Comparison of ENCODE assay signal across 15 cellular contexts in genomic region chr11:133326849-133327248, GRCh38.
DNase-seq lines count a peak whose midpoint lies in the region; ATAC-seq, FAIRE-seq and TF ChIP-seq lines count a peak whose summit lies in the region.
"Had no signal": no experiment of that assay in that cellular context is flagged by ENCODE, and none has a peak within 500 bp of the region (broad histone marks: within the 10 kb centered on the region; RNA-seq: fewer than 3 reads in every experiment).

No MANE protein-coding gene starts in this region.

- in situ Hi-C loops in IMR-90 (cut with MboI; ENCODE audit: low sequenced_read_pairs): no loop called here

- H2BK20ac ChIP-seq in IMR-90 (ENCODE audit: low read depth, low read length): no peak overlapping the region

- no peak overlapping the region for H3K4me3 Mint-ChIP-seq in natural killer cell treated with Interleukin-12 subunit alpha and Interleukin-12 subunit beta and Interleukin-15 and Interleukin-18, amount 100 ng/mL, for 72 hours
- no peak overlapping the region for H3K4me3 Mint-ChIP-seq in activated CD8-positive, alpha-beta memory T cell treated with anti-CD3 and anti-CD28 coated beads, Interleukin-2, amount 10 ng/mL, durations not matched to agents 7 days and 5 days
- H3K4me3 Mint-ChIP-seq: CD4-positive, alpha-beta memory T cell had no signal

- BruUV-seq in IMR-90 (replicated peaks; lab: Mats Ljungman, UMichigan): no TSS peak

- no peaks in the 10 kb centered on the region for H3K36me3 ChIP-seq in IMR-90 (ENCODE audit: control insufficient read depth, insufficient read depth, low read length)
- H3K36me3 ChIP-seq: BE2C had no signal

- H2AFZ ChIP-seq in IMR-90 (replicated peaks; ENCODE audit: low read length, poor library complexity): no peak overlapping the region

- no peak overlapping the region for H2BK120ac ChIP-seq in IMR-90 (ENCODE audit: low read depth, low read length)

- no peak overlapping the region for H2AK5ac ChIP-seq in IMR-90 (ENCODE audit: low read depth, low read length)

- H3K4me1 Mint-ChIP-seq in natural killer cell treated with Interleukin-12 subunit alpha and Interleukin-12 subunit beta and Interleukin-15 and Interleukin-18, amount 100 ng/mL, for 72 hours (ENCODE audit: low read depth in 2 of 2): peaks cover 0 to 5% of the 10 kb centered on the region in 2 donors
- no peaks in the 10 kb centered on the region for H3K4me1 Mint-ChIP-seq in activated CD8-positive, alpha-beta memory T cell treated with anti-CD3 and anti-CD28 coated beads, Interleukin-2, amount 10 ng/mL, durations not matched to agents 7 days and 5 days
- H3K4me1 Mint-ChIP-seq: CD4-positive, alpha-beta memory T cell had no signal

- H2AK9ac ChIP-seq in IMR-90 (replicated peaks; ENCODE audit: low read depth, low read length, poor library complexity): no peak overlapping the region

- H2BK15ac ChIP-seq in IMR-90 (ENCODE audit: low read depth, low read length): no peak overlapping the region

- WGBS in IMR-90 (ENCODE audit: extremely low coverage in 2 of 2, insufficient read length in 1 of 2), 2 experiments: 61% methylated on average over 6 of the region's 7 CpGs; no CpG with 5 or more reads in 1 of the 2 experiments

- FAIRE-seq in GM12892 (lab: Jason Lieb, UNC) (peak; percentile 30), urothelium cell line (lab: Jason Lieb, UNC) (peak; percentile 5), GM12891 (lab: Jason Lieb, UNC) (no peak)
- FAIRE-seq: A204.1, GM12878, GM19239 had no signal

- peak overlapping the region; percentile 72 for H2BK5ac ChIP-seq in IMR-90 (ENCODE audit: low read depth, low read length, poor library complexity, severe bottlenecking)

- H3K9ac ChIP-seq in IMR-90 (ENCODE audit: low read depth, low read length): no peak overlapping the region

- no peaks in the 10 kb centered on the region for H3K4me1 ChIP-seq in IMR-90 (ENCODE audit: control insufficient read depth, insufficient read depth, low read length)
- H3K4me1 ChIP-seq: BE2C had no signal

- H3K4ac ChIP-seq in IMR-90 (ENCODE audit: low read depth, low read length): no peak overlapping the region

- H3K4me2 ChIP-seq in IMR-90 (ENCODE audit: low read depth, low read length): no peak overlapping the region

- dilution Hi-C loops in IMR-90 (cut with HindIII; ENCODE audit: low sequenced_read_pairs, unreplicated experiment): no loop called here

- DNase-seq in GM12892 (ENCODE audit: insufficient read length): no peak
- no peak for DNase-seq in IMR-90
- no peak for DNase-seq in natural killer cell treated with Interleukin-12 subunit alpha and Interleukin-12 subunit beta and Interleukin-15 and Interleukin-18, amount 100 ng/mL, for 72 hours (ENCODE audit: low spot score)
- DNase-seq in urothelium cell line (ENCODE audit: low spot score): no peak
- no peak for DNase-seq in activated CD8-positive, alpha-beta memory T cell treated with anti-CD3 and anti-CD28 coated beads, Interleukin-2, amount 10 ng/mL, durations not matched to agents 7 days and 5 days
- no peak for DNase-seq in GM12891 (ENCODE audit: insufficient read length, low spot score)
- DNase-seq: BE2C; CD4-positive, alpha-beta memory T cell; DMS79 had no signal

- no peaks in the 10 kb centered on the region for H3K9me3 Mint-ChIP-seq in natural killer cell treated with Interleukin-12 subunit alpha and Interleukin-12 subunit beta and Interleukin-15 and Interleukin-18, amount 100 ng/mL, for 72 hours
- H3K9me3 Mint-ChIP-seq in activated CD8-positive, alpha-beta memory T cell treated with anti-CD3 and anti-CD28 coated beads, Interleukin-2, amount 10 ng/mL, durations not matched to agents 7 days and 5 days (ENCODE audit: low read depth): no peaks in the 10 kb centered on the region

- no peak overlapping the region for H3K56ac ChIP-seq in IMR-90 (ENCODE audit: extremely low read depth, insufficient read depth, low read length)

- H4K20me1 ChIP-seq in IMR-90 (ENCODE audit: insufficient read depth, low read length): no peaks in the 10 kb centered on the region

- no peak overlapping the region for H3K27ac ChIP-seq in IMR-90 (ENCODE audit: insufficient read depth, low read length)
- H3K27ac ChIP-seq: C4-2B had no signal

- H3K23ac ChIP-seq in IMR-90 (ENCODE audit: low read depth, low read length): no peak overlapping the region

- ATAC-seq in IMR-90 (ENCODE audit: low read depth): no peak
- peak; percentile 36 to 38 for ATAC-seq in natural killer cell treated with Interleukin-12 subunit alpha and Interleukin-12 subunit beta and Interleukin-15 and Interleukin-18, amount 100 ng/mL, for 72 hours
- ATAC-seq in GM19452 (IDR thresholded peaks at IDR 0.05; ENCODE audit: unreplicated experiment): no peak
- no peak for ATAC-seq in activated CD8-positive, alpha-beta memory T cell treated with anti-CD3 and anti-CD28 coated beads, Interleukin-2, amount 10 ng/mL, durations not matched to agents 7 days and 5 days
- ATAC-seq: GM12878, HCT116 had no signal

- no peak overlapping the region for H3K18ac ChIP-seq in IMR-90 (ENCODE audit: low read depth, low read length)

- no peak overlapping the region for H3K4me3 ChIP-seq in IMR-90 (ENCODE audit: insufficient read depth, low read depth, low read length)
- H3K4me3 ChIP-seq: GM12878 had no signal

- intact Hi-C loops in IMR-90 (cut with micrococcal nuclease): no loop called here

- no peak overlapping the region for H3K27ac Mint-ChIP-seq in natural killer cell treated with Interleukin-12 subunit alpha and Interleukin-12 subunit beta and Interleukin-15 and Interleukin-18, amount 100 ng/mL, for 72 hours
- no peak overlapping the region for H3K27ac Mint-ChIP-seq in activated CD8-positive, alpha-beta memory T cell treated with anti-CD3 and anti-CD28 coated beads, Interleukin-2, amount 10 ng/mL, durations not matched to agents 7 days and 5 days
- H3K27ac Mint-ChIP-seq: CD4-positive, alpha-beta memory T cell had no signal

- H3K79me1 ChIP-seq in IMR-90 (ENCODE audit: low read depth in 1 of 2, low read length in 2 of 2): no peaks in the 10 kb centered on the region

- H4K91ac ChIP-seq in IMR-90 (ENCODE audit: insufficient read depth, low read depth, low read length): no peak overlapping the region

- H3K27me3 Mint-ChIP-seq in natural killer cell treated with Interleukin-12 subunit alpha and Interleukin-12 subunit beta and Interleukin-15 and Interleukin-18, amount 100 ng/mL, for 72 hours: no peaks in the 10 kb centered on the region
- H3K27me3 Mint-ChIP-seq in activated CD8-positive, alpha-beta memory T cell treated with anti-CD3 and anti-CD28 coated beads, Interleukin-2, amount 10 ng/mL, durations not matched to agents 7 days and 5 days: no peaks in the 10 kb centered on the region

- H3K36me3 Mint-ChIP-seq in natural killer cell treated with Interleukin-12 subunit alpha and Interleukin-12 subunit beta and Interleukin-15 and Interleukin-18, amount 100 ng/mL, for 72 hours: no peaks in the 10 kb centered on the region
- no peaks in the 10 kb centered on the region for H3K36me3 Mint-ChIP-seq in activated CD8-positive, alpha-beta memory T cell treated with anti-CD3 and anti-CD28 coated beads, Interleukin-2, amount 10 ng/mL, durations not matched to agents 7 days and 5 days
- H3K36me3 Mint-ChIP-seq: CD4-positive, alpha-beta memory T cell had no signal

- peaks cover 14% of the 10 kb centered on the region for H3K9me3 ChIP-seq in IMR-90 (ENCODE audit: control insufficient read depth, insufficient read depth, low read length)
- H3K9me3 ChIP-seq: BE2C had no signal

- no peak overlapping the region for H4K5ac ChIP-seq in IMR-90 (ENCODE audit: low read depth, low read length)

- no peak for TF ChIP-seq RAD21 in IMR-90 (IDR thresholded peaks at IDR 0.05; ENCODE audit: low read length)

- no peak overlapping the region for H4K8ac ChIP-seq in IMR-90 (ENCODE audit: low read depth in 2 of 2, low read length in 2 of 2)

- TF ChIP-seq CTCF in IMR-90 (conservative IDR thresholded peaks at IDR 0.05; ENCODE audit: low read depth, low read length): no peak

- H3K9me1 ChIP-seq in IMR-90 (ENCODE audit: insufficient read depth, low read length): no peaks in the 10 kb centered on the region

- POLR2A ChIA-PET in IMR-90 (lab: Charles Lee; ENCODE audit: unreplicated experiment): no interaction called here

- H3K27me3 ChIP-seq in IMR-90 (ENCODE audit: control insufficient read depth, insufficient read depth, low read length): no peaks in the 10 kb centered on the region
- H3K27me3 ChIP-seq: BE2C had no signal

- no peak overlapping the region for H3K14ac ChIP-seq in IMR-90 (replicated peaks; ENCODE audit: low read depth, low read length)

- TF ChIP-seq POLR2A in GM12892 (IDR thresholded peaks at IDR 0.05; ENCODE audit: low read depth, low read length) (no peak), IMR-90 (IDR thresholded peaks at IDR 0.05; ENCODE audit: low read depth, low read length) (no peak), GM12891 (IDR thresholded peaks at IDR 0.05; ENCODE audit: low read depth, low read length) (no peak)

- CTCF ChIA-PET in IMR-90 (lab: Yijun Ruan, JAX): no interaction called here
- CTCF ChIA-PET in activated CD8-positive, alpha-beta memory T cell treated with anti-CD3 and anti-CD28 coated beads, Interleukin-2, amount 10 ng/mL, durations not matched to agents 7 days and 5 days (lab: Charles Lee): no interaction called here

TF ChIP-seq in IMR-90, 13 proteins besides CTCF, POLR2A, EP300 and RAD21 (continues in another document):
- TF ChIP-seq ELK1 (IDR thresholded peaks at IDR 0.05; ENCODE audit: borderline replicate concordance, low read depth, low read length) (no peak), CHD1 (IDR thresholded peaks at IDR 0.05; ENCODE audit: low read depth, low read length) (no peak), MAFK (IDR thresholded peaks at IDR 0.05; ENCODE audit: low read depth, low read length) (no peak)

TF ChIP-seq in GM12891, 5 proteins besides CTCF, POLR2A, EP300 and RAD21:
- TF ChIP-seq PAX5 (IDR thresholded peaks at IDR 0.05; ENCODE audit: insufficient read depth, low read length, severe bottlenecking) (no peak), POU2F2 (IDR thresholded peaks at IDR 0.05; ENCODE audit: low read depth, low read length) (no peak), SPI1 (IDR thresholded peaks at IDR 0.05; ENCODE audit: low read depth, low read length) (no peak), TAF1 (IDR thresholded peaks at IDR 0.05; ENCODE audit: low read depth, low read length) (no peak), POLR2AphosphoS5 (IDR thresholded peaks at IDR 0.05; ENCODE audit: low read depth, low read length) (no peak)

Comparison
In these comparisons a context has a peak if more than half of its experiments do, and no peak if none do; other contexts are left out.
1. ATAC-seq: peak in natural killer cell treated with Interleukin-12 subunit alpha and Interleukin-12 subunit beta and Interleukin-15 and Interleukin-18, amount 100 ng/mL, for 72 hours (2 of 2); none in IMR-90 (single experiment), GM19452 (single experiment) and activated CD8-positive, alpha-beta memory T cell treated with anti-CD3 and anti-CD28 coated beads, Interleukin-2, amount 10 ng/mL, durations not matched to agents 7 days and 5 days (single experiment).